Comparison of ENCODE assay signal across 8 cellular contexts in genomic region chr1:89198500-89199072, GRCh38. TPM values are rescaled to one million over a fixed set of nuclear protein-coding genes. Genes with fewer than 3 reads are reported as not detected.
DNase-seq lines count a peak whose midpoint lies in the region; ATAC-seq, FAIRE-seq and TF ChIP-seq lines count a peak whose summit lies in the region.

A gene with protein sequence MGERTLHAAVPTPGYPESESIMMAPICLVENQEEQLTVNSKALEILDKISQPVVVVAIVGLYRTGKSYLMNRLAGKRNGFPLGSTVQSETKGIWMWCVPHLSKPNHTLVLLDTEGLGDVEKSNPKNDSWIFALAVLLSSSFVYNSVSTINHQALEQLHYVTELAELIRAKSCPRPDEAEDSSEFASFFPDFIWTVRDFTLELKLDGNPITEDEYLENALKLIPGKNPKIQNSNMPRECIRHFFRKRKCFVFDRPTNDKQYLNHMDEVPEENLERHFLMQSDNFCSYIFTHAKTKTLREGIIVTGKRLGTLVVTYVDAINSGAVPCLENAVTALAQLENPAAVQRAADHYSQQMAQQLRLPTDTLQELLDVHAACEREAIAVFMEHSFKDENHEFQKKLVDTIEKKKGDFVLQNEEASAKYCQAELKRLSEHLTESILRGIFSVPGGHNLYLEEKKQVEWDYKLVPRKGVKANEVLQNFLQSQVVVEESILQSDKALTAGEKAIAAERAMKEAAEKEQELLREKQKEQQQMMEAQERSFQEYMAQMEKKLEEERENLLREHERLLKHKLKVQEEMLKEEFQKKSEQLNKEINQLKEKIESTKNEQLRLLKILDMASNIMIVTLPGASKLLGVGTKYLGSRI (minus strand): TSS chr1:89198942. CDS start chr1:89198834, 108 bp downstream.

- no peaks in the 10 kb centered on the region for H3K36me3 ChIP-seq in kidney epithelial cell (ENCODE audit: control insufficient read depth, insufficient read depth, low read length)
- H3K36me3 ChIP-seq in Karpas-422 (ENCODE audit: insufficient read depth, low read length): no peaks in the 10 kb centered on the region

- no peaks in the 10 kb centered on the region for H3K79me2 ChIP-seq in Karpas-422 (ENCODE audit: low read length)

- no peaks in the 10 kb centered on the region for H3K27me3 ChIP-seq in kidney epithelial cell (ENCODE audit: control insufficient read depth, insufficient read depth, low read length)
- H3K27me3 ChIP-seq in Karpas-422 (ENCODE audit: low read length): no peaks in the 10 kb centered on the region

- no peak within 1 kb of the TSS for H3K4me2 ChIP-seq in Karpas-422 (ENCODE audit: low read depth, low read length, poor library complexity, severe bottlenecking)

- H3K4me1 ChIP-seq in Karpas-422 (ENCODE audit: low read length): no peaks in the 10 kb centered on the region

- DNase-seq in astrocyte of the cerebellum (ENCODE audit: low read depth): no peak
- peak; percentile 5 for DNase-seq in kidney epithelial cell (ENCODE audit: low read depth)
- peak; percentile 48 to 49 for DNase-seq in stimulated activated CD4-positive, alpha-beta T cell treated with anti-CD3 and anti-CD28 coated beads, Interleukin-2, amount 100 ng/mL, for 24 hours
- DNase-seq in RCC 7860 (ENCODE audit: low spot score): no peak
- DNase-seq in Karpas-422: no peak

- H4K20me1 ChIP-seq in Karpas-422 (ENCODE audit: insufficient read depth, low read depth, low read length): no peaks in the 10 kb centered on the region

- peak; percentile 45 for ATAC-seq in GM18511 (IDR thresholded peaks at IDR 0.05; ENCODE audit: unreplicated experiment)
- ATAC-seq in HG02885 (IDR thresholded peaks at IDR 0.05; ENCODE audit: poor library complexity, unreplicated experiment): peak; percentile 48

- no peak within 1 kb of the TSS for H3K9ac ChIP-seq in Karpas-422 (ENCODE audit: low read length)

- FAIRE-seq in RCC 7860 (lab: Jason Lieb, UNC): no peak

- in situ Hi-C loops in astrocyte of the cerebellum (cut with HindIII; ENCODE audit: low sequenced_read_pairs): no loop called here

- no peak within 1 kb of the TSS for H3K27ac ChIP-seq in Karpas-422 (ENCODE audit: low read length)

- H3K4me3 ChIP-seq in astrocyte of the cerebellum (ENCODE audit: low read depth, low read length) (peak within 1 kb of the TSS; percentile 13), kidney epithelial cell (ENCODE audit: low read depth, low read length) (peak within 1 kb of the TSS; percentile 32), Karpas-422 (ENCODE audit: low read length) (no peak within 1 kb of the TSS)

- no peaks in the 10 kb centered on the region for H3K9me2 ChIP-seq in Karpas-422 (replicated peaks; ENCODE audit: insufficient read depth, low read length)

- no peak within 1 kb of the TSS for H2AFZ ChIP-seq in Karpas-422 (ENCODE audit: low read length)

- no peaks in the 10 kb centered on the region for H3K9me3 ChIP-seq in Karpas-422 (ENCODE audit: low read length)

- TF ChIP-seq CTCF in astrocyte of the cerebellum (IDR thresholded peaks at IDR 0.05; ENCODE audit: low read depth, low read length, missing control alignments): no peak
- TF ChIP-seq CTCF in kidney epithelial cell (IDR thresholded peaks at IDR 0.05; ENCODE audit: insufficient read depth, low read length, poor library complexity, severe bottlenecking): no peak

- intact Hi-C loops in T-helper 2 cell treated with Interferon-gamma antibody and Interleukin-4, amounts not matched to agents 100 ng/mL and 5 ng/mL, for 36 hours (cut with micrococcal nuclease): loop anchor here (1.0 to 10.0 kb wide), 6 partner anchors 59 to 256 kb away; partner anchors contain the start of genes GBP2, GBP3 and GBP5

RNA-seq across cellular contexts. Expression of the gene that starts here (rescaled TPM):
- 75.4 and 76.5 TPM in 2 replicates for total RNA-seq in T-helper 2 cell treated with Interferon-gamma antibody and Interleukin-4, amounts not matched to agents 100 ng/mL and 5 ng/mL, for 36 hours
- 0.50 and 1.2 TPM in 2 replicates for total RNA-seq in kidney epithelial cell
- total RNA-seq in Karpas-422 (2014; rRNA removed; shearing (Covaris generic); ENCODE audit: low replicate concordance): not detected in 2 replicates

Comparison
In these comparisons a context has a peak if more than half of its experiments do, and no peak if none do; other contexts are left out.
1. RNA of the gene that starts here (total RNA-seq): 75.4 to 76.5 TPM in T-helper 2 cell treated with Interferon-gamma antibody and Interleukin-4, amounts not matched to agents 100 ng/mL and 5 ng/mL, for 36 hours; 0.50 to 1.2 TPM in kidney epithelial cell and not detected in Karpas-422; every median in the first group is over 10 times any median in the second.
2. DNase-seq: peak in kidney epithelial cell (single experiment) and stimulated activated CD4-positive, alpha-beta T cell treated with anti-CD3 and anti-CD28 coated beads, Interleukin-2, amount 100 ng/mL, for 24 hours (2 of 2); none in astrocyte of the cerebellum (single experiment), RCC 7860 (single experiment) and Karpas-422 (single experiment).